In the genomic region with DNA sequence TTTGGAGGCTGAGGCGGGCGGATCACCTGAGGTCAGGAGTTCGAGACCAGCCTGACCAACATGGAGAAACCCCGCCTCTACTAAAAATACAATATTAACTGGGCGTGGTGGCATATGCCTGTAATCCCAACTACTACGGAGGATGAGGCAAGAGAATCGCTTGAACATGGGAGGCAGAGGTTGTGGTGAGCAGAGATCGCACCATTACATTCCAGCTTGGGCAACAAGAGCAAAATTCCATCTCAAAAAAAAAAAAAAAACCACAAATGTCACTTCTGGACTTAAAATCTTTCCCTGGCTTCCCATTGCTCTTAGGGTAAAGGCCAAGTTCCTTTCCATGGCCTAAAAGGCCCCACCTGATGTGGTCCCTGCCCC, we compare ENCODE assay signal across 10 cellular contexts. TPM values are rescaled to one million over a fixed set of nuclear protein-coding genes. Genes with fewer than 3 reads are reported as not detected.
DNase-seq lines count a peak whose midpoint lies in the region; FAIRE-seq and TF ChIP-seq lines count a peak whose summit lies in the region.
"Not testable (repeated sequence)": the region's sequence is repeated elsewhere in the genome, so short reads cannot be mapped to it uniquely, and the experiment has no call there.
"Had no signal": no experiment of that assay in that cellular context is flagged by ENCODE, and none has a peak within 500 bp of the region (broad histone marks: within the 10 kb centered on the region; RNA-seq: fewer than 3 reads in every experiment).

No MANE protein-coding gene starts in this region.

- FAIRE-seq in astrocyte (lab: Jason Lieb, UNC), result not testable (repeated sequence)

- H3K4me1 Mint-ChIP-seq in astrocyte (ENCODE audit: low read depth, unreplicated experiment), result not testable (repeated sequence)

- H3K27ac ChIP-seq in astrocyte (ENCODE audit: low read depth, low read length), result not testable (repeated sequence)
- peak overlapping the region in 2 of 3 donors; percentile 17 to 76 for H3K27ac ChIP-seq in thyroid gland

- H3K27me3 ChIP-seq in astrocyte (ENCODE audit: insufficient read depth, low read length); thyroid gland: not testable (repeated sequence)

- WGBS in thyroid gland, 2 donors, result 96 to 99% methylated on average over 8 of the region's 8 CpGs

- not testable (repeated sequence) for H3K79me2 ChIP-seq in astrocyte (ENCODE audit: insufficient read depth, low read length)

- H3K27ac Mint-ChIP-seq in astrocyte (ENCODE audit: unreplicated experiment), result peak overlapping the region; percentile 47

- H4K20me1 ChIP-seq in astrocyte (ENCODE audit: insufficient read depth, low read length), result not testable (repeated sequence)

- TF ChIP-seq CTCF in astrocyte (IDR thresholded peaks at IDR 0.05; ENCODE audit: insufficient read depth, low read depth, low read length); choroid plexus epithelial cell (conservative IDR thresholded peaks at IDR 0.05; ENCODE audit: low read depth, low read length); thyroid gland (IDR thresholded peaks at IDR 0.05): not testable (repeated sequence)

- not testable (repeated sequence) for H3K36me3 Mint-ChIP-seq in astrocyte (ENCODE audit: low read depth, unreplicated experiment)

- not testable (repeated sequence) for H3K9ac ChIP-seq in astrocyte (ENCODE audit: low read length)

- not testable (repeated sequence) for H3K4me3 Mint-ChIP-seq in astrocyte (ENCODE audit: unreplicated experiment)

- TF ChIP-seq POLR2A in thyroid gland (IDR thresholded peaks at IDR 0.05), result not testable (repeated sequence)

- H3K9me3 Mint-ChIP-seq in astrocyte (ENCODE audit: unreplicated experiment), result not testable (repeated sequence)

- H3K4me1 ChIP-seq in astrocyte (ENCODE audit: insufficient read depth, low read length) (peaks cover 11% of the 10 kb centered on the region), thyroid gland (peaks cover 24 to 25% of the 10 kb centered on the region in 2 donors)

- intact Hi-C loops in thyroid gland (cut with DNase I), result not testable (repeated sequence)

- H3K27me3 Mint-ChIP-seq in astrocyte (ENCODE audit: low read depth, unreplicated experiment), result peaks cover 13% of the 10 kb centered on the region

- H3K9me3 ChIP-seq in astrocyte (ENCODE audit: insufficient read depth, low read depth, low read length); thyroid gland: not testable (repeated sequence)

- not testable (repeated sequence) for H3K4me2 ChIP-seq in astrocyte (ENCODE audit: low read length)

- H3K36me3 ChIP-seq in astrocyte (ENCODE audit: insufficient read depth, low read length); thyroid gland: not testable (repeated sequence)

- H2AFZ ChIP-seq in astrocyte (ENCODE audit: low read depth, low read length), result not testable (repeated sequence)

- not testable (repeated sequence) for H3K4me3 ChIP-seq in astrocyte (ENCODE audit: insufficient read depth, low read depth, low read length); choroid plexus epithelial cell (ENCODE audit: low read depth, low read length); thyroid gland (replicated peaks in 1 of 3)

- DNase-seq in EH (ENCODE audit: low read depth) (peak; percentile 30), M059J (ENCODE audit: low read depth) (peak; percentile 37), choroid plexus epithelial cell (ENCODE audit: low read depth) (peak; percentile 16), glomerular visceral epithelial cell (ENCODE audit: extremely low spot score) (peak; percentile 61), renal cortical epithelial cell (ENCODE audit: low read depth) (peak; percentile 66)
- not testable (repeated sequence) for DNase-seq in astrocyte (ENCODE audit: low read depth); thyroid gland

RNA-seq across cellular contexts. Expression of gene TTC39A, which starts 5.4 kb away (rescaled TPM):
- total RNA-seq in M059J (2014; rRNA removed; shearing (Covaris generic)), result 0.67 and 2.0 TPM in 2 replicates
- total RNA-seq in astrocyte (0.67 and 1.4 TPM in 2 replicates), renal cortical epithelial cell (24.5 and 79.0 TPM in 2 replicates), thyroid gland (10 to 100 TPM; 13.6 to 56.0 (median 33.5) TPM)
- total RNA-seq: B cell; CD4-positive, alpha-beta T cell; CD8-positive, alpha-beta T cell had no signal
